ENCODE assay signal across 12 cellular contexts in the genomic region with DNA sequence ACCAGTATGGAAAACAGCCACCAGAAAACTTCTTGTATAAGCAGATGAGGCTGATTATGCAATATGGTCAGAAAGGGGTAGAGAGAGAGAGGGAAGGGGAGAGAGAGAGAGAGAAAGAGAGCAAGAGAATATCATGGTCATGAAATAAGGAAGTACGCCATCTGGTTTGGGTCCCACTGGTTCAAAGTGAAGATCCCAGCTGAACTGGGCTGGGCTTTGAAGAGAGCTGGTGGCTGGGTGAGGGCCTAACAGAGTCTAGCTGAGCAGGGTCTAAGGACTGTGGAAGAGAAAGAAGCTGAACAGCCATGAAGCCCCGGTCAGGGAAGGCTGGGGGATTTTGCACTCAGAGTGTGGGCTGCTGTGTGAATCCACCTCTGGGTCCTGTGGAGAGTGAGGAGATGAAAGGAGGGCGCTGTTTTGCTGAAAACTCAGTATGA. TPM values are rescaled to one million over a fixed set of nuclear protein-coding genes. Genes with fewer than 3 reads are reported as not detected.
A peak's percentile ranks its signal among the peaks of the same experiment; 100 is the strongest.
DNase-seq lines count a peak whose midpoint lies in the region; ATAC-seq and TF ChIP-seq lines count a peak whose summit lies in the region.
"Had no signal": no experiment of that assay in that cellular context is flagged by ENCODE, and none has a peak within 500 bp of the region (broad histone marks: within the 10 kb centered on the region; RNA-seq: fewer than 3 reads in every experiment).

No MANE protein-coding gene starts in this region.

- H4K20me1 ChIP-seq in Loucy (ENCODE audit: insufficient read depth, low read length, poor library complexity, severe bottlenecking), result no peaks in the 10 kb centered on the region

- no peaks in the 10 kb centered on the region for H3K9me3 Mint-ChIP-seq in activated T-helper 17 cell treated with anti-CD3 and anti-CD28 coated beads, Interleukin-2, amount 50 U/mL, for 72 hours
- H3K9me3 Mint-ChIP-seq in naive thymus-derived CD8-positive, alpha-beta T cell, result no peaks in the 10 kb centered on the region

- peaks cover 3% of the 10 kb centered on the region; the same call in 1 of the 2 replicates for H3K79me2 ChIP-seq in Loucy (ENCODE audit: insufficient read depth, low read length)

- no peak for TF ChIP-seq CTCF in Loucy (conservative IDR thresholded peaks at IDR 0.05; ENCODE audit: low read length)

- H3K4me2 ChIP-seq in Loucy (ENCODE audit: low read depth, low read length, poor library complexity, severe bottlenecking), result peak overlapping the region; percentile 16

- H3K4me1 Mint-ChIP-seq in activated T-helper 17 cell treated with anti-CD3 and anti-CD28 coated beads, Interleukin-2, amount 50 U/mL, for 72 hours, result peaks cover 56% of the 10 kb centered on the region
- H3K4me1 Mint-ChIP-seq in naive thymus-derived CD8-positive, alpha-beta T cell, result peaks cover 36 to 96% (median 91%) of the 10 kb centered on the region in 4 donors

- peaks cover 14% of the 10 kb centered on the region for H3F3A ChIP-seq in Loucy (ENCODE audit: low read depth)

- DNase-seq in GF-D8 (lab: John Stamatoyannopoulos, UW) (peak; percentile 96), NCI-H1105 (lab: John Stamatoyannopoulos, UW) (no peak), hypothalamus (lab: John Stamatoyannopoulos, UW) (no peak), NCI-H2196 treated with DMSO at 0.1 percent for 48 hours (lab: John Stamatoyannopoulos, UW; ENCODE audit: unreplicated experiment) (no peak)
- peak in 1 of 10 donors; percentile 17 for DNase-seq in naive thymus-derived CD8-positive, alpha-beta T cell
- DNase-seq: DMS79 treated with DMSO at 0.1 percent for 48 hours, NCI-H526 treated with DMSO at 0.1 percent for 48 hours had no signal

- H3K27me3 ChIP-seq in Loucy (ENCODE audit: insufficient read depth, low read length, poor library complexity, severe bottlenecking), result no peaks in the 10 kb centered on the region
- H3K27me3 ChIP-seq: pancreas had no signal

- POLR2A ChIA-PET in naive thymus-derived CD8-positive, alpha-beta T cell (lab: Charles Lee), result interaction anchor here (0.5 to 11.9 kb wide), 6 partner anchors 10 to 1800 kb away, joined by 3 to 238 read pairs (median 13); a partner anchor contains a TSS

- H2AFZ ChIP-seq in Loucy (ENCODE audit: low read length), result no peak overlapping the region; the same call in 1 of the 2 replicates

- 0 out of 2 replicates have a peak, but pooled peaks cover 3% of the 10 kb centered on the region for H3K36me3 ChIP-seq in Loucy (ENCODE audit: insufficient read depth, low read length)
- H3K36me3 ChIP-seq: pancreas had no signal

- H3K9me3 ChIP-seq in Loucy (ENCODE audit: insufficient read depth, low read depth, low read length), result no peaks in the 10 kb centered on the region
- H3K9me3 ChIP-seq: HAP-1, pancreas had no signal

- no peak overlapping the region for H3K4me3 ChIP-seq in Loucy (ENCODE audit: low read length, poor library complexity, severe bottlenecking)
- H3K4me3 ChIP-seq: HAP-1, pancreas had no signal

- H3K9me2 ChIP-seq in Loucy (replicated peaks; ENCODE audit: low read depth, low read length), result no peaks in the 10 kb centered on the region

- peaks cover 67% of the 10 kb centered on the region for H3K36me3 Mint-ChIP-seq in activated T-helper 17 cell treated with anti-CD3 and anti-CD28 coated beads, Interleukin-2, amount 50 U/mL, for 72 hours (ENCODE audit: low read depth)
- peaks cover 0 to 34% (median 12%) of the 10 kb centered on the region in 3 donors for H3K36me3 Mint-ChIP-seq in naive thymus-derived CD8-positive, alpha-beta T cell

- H3K4me1 ChIP-seq in Loucy (ENCODE audit: insufficient read depth, low read length, poor library complexity, severe bottlenecking), result peaks cover 70% of the 10 kb centered on the region
- H3K4me1 ChIP-seq: HAP-1, pancreas had no signal

- H3K27ac Mint-ChIP-seq in activated T-helper 17 cell treated with anti-CD3 and anti-CD28 coated beads, Interleukin-2, amount 50 U/mL, for 72 hours, result peak overlapping the region; percentile 89
- H3K27ac Mint-ChIP-seq in naive thymus-derived CD8-positive, alpha-beta T cell, result peak overlapping the region; percentile 92 to 99 (median 97)

- no peak for TF ChIP-seq POLR2A in GM18505 (IDR thresholded peaks at IDR 0.05; ENCODE audit: borderline replicate concordance, extremely low read depth, insufficient read depth, insufficient read length)

- H3K9ac ChIP-seq in Loucy (ENCODE audit: low read depth, low read length, poor library complexity, severe bottlenecking), result peak overlapping the region; percentile 42

- peak overlapping the region; percentile 83 for H3K4me3 Mint-ChIP-seq in activated T-helper 17 cell treated with anti-CD3 and anti-CD28 coated beads, Interleukin-2, amount 50 U/mL, for 72 hours
- peak overlapping the region; percentile 16 to 79 (median 74) for H3K4me3 Mint-ChIP-seq in naive thymus-derived CD8-positive, alpha-beta T cell

- H3K27me3 Mint-ChIP-seq in activated T-helper 17 cell treated with anti-CD3 and anti-CD28 coated beads, Interleukin-2, amount 50 U/mL, for 72 hours, result no peaks in the 10 kb centered on the region
- no peaks in the 10 kb centered on the region for H3K27me3 Mint-ChIP-seq in naive thymus-derived CD8-positive, alpha-beta T cell

- no peak for ATAC-seq in activated T-helper 17 cell treated with anti-CD3 and anti-CD28 coated beads, Interleukin-2, amount 50 U/mL, for 72 hours (replicated peaks)
- no peak for ATAC-seq in naive thymus-derived CD8-positive, alpha-beta T cell
- ATAC-seq in GM18505 (IDR thresholded peaks at IDR 0.05; ENCODE audit: unreplicated experiment), result no peak

RNA-seq across cellular contexts. Expression of a gene that starts 14.6 kb away (rescaled TPM):
- total RNA-seq in activated T-helper 17 cell treated with anti-CD3 and anti-CD28 coated beads, Interleukin-2, amount 50 U/mL, for 72 hours, result 10 to 100 TPM; 43.4 to 57.8 TPM
- 10 to 100 TPM; 76.9 to 78.1 TPM for total RNA-seq in naive thymus-derived CD8-positive, alpha-beta T cell
- polyA plus RNA-seq in naive thymus-derived CD8-positive, alpha-beta T cell, result 10 to 100 TPM; 48.7 to 84.0 (median 68.4) TPM

RNA-seq across cellular contexts. Expression of a gene that starts 47.9 kb away (rescaled TPM):
- 10 to 100 TPM; 46.4 to 54.4 TPM for total RNA-seq in activated T-helper 17 cell treated with anti-CD3 and anti-CD28 coated beads, Interleukin-2, amount 50 U/mL, for 72 hours
- total RNA-seq in naive thymus-derived CD8-positive, alpha-beta T cell, result 10 to 100 TPM; 15.0 to 15.7 TPM
- polyA plus RNA-seq in naive thymus-derived CD8-positive, alpha-beta T cell, result 10 to 100 TPM; 28.9 to 32.4 (median 30.9) TPM
